20 cellular contexts compared by ENCODE assay signal in the genomic region with DNA sequence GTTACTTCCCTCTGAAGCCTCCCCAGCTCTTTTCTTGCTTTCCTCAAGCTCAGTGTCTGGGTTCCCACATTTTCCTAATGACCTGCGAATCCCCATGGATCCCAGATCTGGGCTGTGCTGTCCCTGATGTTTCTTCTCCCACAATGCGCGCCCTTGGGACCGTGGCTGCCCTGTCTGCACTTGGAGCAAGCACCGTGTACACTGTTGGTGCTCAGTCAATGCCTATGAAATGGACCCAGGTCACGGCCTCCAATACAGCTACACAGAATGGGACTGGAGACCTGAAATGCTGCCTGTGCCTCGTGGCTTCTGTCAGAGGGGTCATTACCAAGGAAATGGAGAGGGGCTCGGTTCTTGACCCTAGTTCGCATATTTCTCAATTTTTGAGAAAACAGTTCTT.
"Had no signal": no experiment of that assay in that cellular context is flagged by ENCODE, and none has a peak within 500 bp of the region (broad histone marks: within the 10 kb centered on the region; RNA-seq: fewer than 3 reads in every experiment).

No MANE protein-coding gene starts in this region.

- H3K27me3 ChIP-seq: brain microvascular endothelial cell, gastrocnemius medialis, thyroid gland had no signal

- DNase-seq: activated B cell treated with CpG ODN at 0.5 μM for 24 hours; activated CD4-positive, alpha-beta T cell treated with anti-CD3 and anti-CD28 coated beads for 4 hours; activated CD4-positive, alpha-beta T cell treated with anti-CD3 and anti-CD28 coated beads, Interleukin-2, amount 50 U/mL, for 48 hours; activated gamma-delta T cell; activated T-cell treated with anti-CD3 and anti-CD28 coated beads, Interleukin-2, amount 50 U/mL, for 72 hours; brain microvascular endothelial cell; central memory CD4-positive, alpha-beta T cell; effector memory CD8-positive, alpha-beta T cell; esophagus squamous epithelium; gastrocnemius medialis; hippocampal formation; occipital lobe; stimulated activated CD4-positive, alpha-beta T cell treated with anti-CD3 and anti-CD28 coated beads, Interleukin-12 subunit alpha, Interleukin-12 subunit beta, amount 100 ng/mL, for 4 hours; stimulated activated CD4-positive, alpha-beta T cell treated with anti-CD3 and anti-CD28 coated beads, Interleukin-4, amount 100 ng/mL, for 4 hours; substantia nigra; T-helper 1 cell; thyroid gland had no signal

- H3K27ac ChIP-seq: brain microvascular endothelial cell, esophagus squamous epithelium, gastrocnemius medialis, prostate gland, thyroid gland had no signal

- ATAC-seq: activated naive CD4-positive, alpha-beta T cell treated with anti-CD3 and anti-CD28 coated beads, Interleukin-2, amount 50 U/mL, for 72 hours; activated T-cell treated with anti-CD3 and anti-CD28 coated beads, Interleukin-2, amount 50 U/mL, for 72 hours; effector memory CD8-positive, alpha-beta T cell; gastrocnemius medialis; SK-N-SH treated with all-trans-retinoic acid at 6 μM for 48 hours had no signal

- H3K4me1 ChIP-seq: esophagus squamous epithelium, gastrocnemius medialis, prostate gland, thyroid gland had no signal

- H3K9me3 ChIP-seq: esophagus squamous epithelium, gastrocnemius medialis, prostate gland, thyroid gland had no signal

- H3K36me3 ChIP-seq: brain microvascular endothelial cell, esophagus squamous epithelium, gastrocnemius medialis, prostate gland, thyroid gland had no signal

- H3K4me3 ChIP-seq: esophagus squamous epithelium, gastrocnemius medialis, prostate gland, thyroid gland had no signal
